32 cellular contexts compared by ENCODE assay signal in genomic region chr9:133870598-133871595, GRCh38.
DNase-seq lines count a peak whose midpoint lies in the region; ATAC-seq, FAIRE-seq and TF ChIP-seq lines count a peak whose summit lies in the region.
"Had no signal": no experiment of that assay in that cellular context is flagged by ENCODE, and none has a peak within 500 bp of the region (broad histone marks: within the 10 kb centered on the region; RNA-seq: fewer than 3 reads in every experiment).

No MANE protein-coding gene starts in this region.

- no peak for TF ChIP-seq RAD21 in SK-N-SH (IDR thresholded peaks at IDR 0.05; ENCODE audit: low read length)

- peak overlapping the region in 5 of 6 donors; percentile 17 to 82 (median 75) for H3K27ac Mint-ChIP-seq in naive B cell
- H3K27ac Mint-ChIP-seq: activated CD4-positive, alpha-beta T cell treated with anti-CD3 and anti-CD28 coated beads, Interleukin-2, amount 10 ng/mL, durations not matched to agents 24 days and 14 days; activated naive CD8-positive, alpha-beta T cell treated with anti-CD3 and anti-CD28 coated beads for 36 hours had no signal

- no peaks in the 10 kb centered on the region for H3K27me3 ChIP-seq in SK-N-SH (ENCODE audit: insufficient read depth)
- no peaks in the 10 kb centered on the region for H3K27me3 ChIP-seq in effector memory CD4-positive, alpha-beta T cell (replicated peaks; ENCODE audit: control insufficient read depth, insufficient read depth, low read length, poor library complexity, severe bottlenecking)
- H3K27me3 ChIP-seq: right lobe of liver, tibial artery had no signal

- TF ChIP-seq EP300 in SK-N-SH (IDR thresholded peaks at IDR 0.05; ENCODE audit: borderline replicate concordance in 1 of 2, low read depth in 1 of 2, low read length in 1 of 2): no peak

- H3K36me3 ChIP-seq in SK-N-SH (replicated peaks in 1 of 2; ENCODE audit: control insufficient read depth in 1 of 2, insufficient read depth in 2 of 2, low read length in 1 of 2) (no peaks in the 10 kb centered on the region), OCI-LY7 (ENCODE audit: insufficient read depth, low read length) (no peaks in the 10 kb centered on the region)
- no peaks in the 10 kb centered on the region for H3K36me3 ChIP-seq in effector memory CD4-positive, alpha-beta T cell (ENCODE audit: control insufficient read depth, insufficient read depth, low read length)
- H3K36me3 ChIP-seq: left ventricle myocardium inferior, prostate gland, right lobe of liver, tibial artery had no signal

- no peak overlapping the region for H3K4me2 ChIP-seq in SK-N-SH
- peak overlapping the region; percentile 30 for H3K4me2 ChIP-seq in OCI-LY7 (ENCODE audit: low read length)

- POLR2A ChIA-PET in SK-N-SH (lab: Yijun Ruan, JAX): no interaction called here
- POLR2A ChIA-PET in OCI-LY7 (lab: Charles Lee): interaction anchor here (0.8 kb wide), 1 partner anchor 103 kb away, joined by 8 read pairs; no protein-coding TSS in a partner anchor

- H2AFZ ChIP-seq in SK-N-SH (ENCODE audit: low read depth) (no peak overlapping the region), OCI-LY7 (ENCODE audit: low read length) (no peak overlapping the region)

- TF ChIP-seq CTCF in SK-N-SH (IDR thresholded peaks at IDR 0.05) (no peak), OCI-LY7 (conservative IDR thresholded peaks at IDR 0.05; ENCODE audit: low read length) (no peak)

- H3K36me3 Mint-ChIP-seq in naive B cell: peaks cover 2 to 4% of the 10 kb centered on the region in 2 donors
- H3K36me3 Mint-ChIP-seq: immature natural killer cell had no signal

- ATAC-seq in SK-N-SH treated with all-trans-retinoic acid at 6 μM for 48 hours (no peak), naive B cell (ENCODE audit: low read depth in 2 of 2) (no peak), left colon (no peak), GM21515 (IDR thresholded peaks at IDR 0.05; ENCODE audit: unreplicated experiment) (no peak)
- ATAC-seq: right lobe of liver had no signal

- H3K9ac ChIP-seq in SK-N-SH: no peak overlapping the region

- 93% methylated on average over 12 of the region's 12 CpGs for WGBS in SK-N-SH (ENCODE audit: low lambda C conversion rate)

- intact Hi-C loops in OCI-LY7 (cut with micrococcal nuclease; ENCODE audit: unreplicated experiment): no loop called here
- intact Hi-C loops in left colon (cut with DNase I, micrococcal nuclease): no loop called here

- H3K9me2 ChIP-seq in SK-N-SH: no peaks in the 10 kb centered on the region
- no peaks in the 10 kb centered on the region for H3K9me2 ChIP-seq in OCI-LY7 (ENCODE audit: insufficient read depth, low read length)

- H3K27ac ChIP-seq in SK-N-SH (ENCODE audit: low read depth in 2 of 2, low read length in 1 of 2): peak overlapping the region; percentile 45 to 98; a peak in 3 of 4 replicates
- H3K27ac ChIP-seq in OCI-LY7 (ENCODE audit: low read depth, low read length, poor library complexity, severe bottlenecking): no peak overlapping the region
- H3K27ac ChIP-seq in effector memory CD4-positive, alpha-beta T cell (ENCODE audit: insufficient read depth, low read length, poor library complexity, severe bottlenecking): no peak overlapping the region
- H3K27ac ChIP-seq: 22Rv1, left ventricle myocardium inferior, prostate gland, tibial artery had no signal

- peak; percentile 79 for FAIRE-seq in urothelium cell line (lab: Jason Lieb, UNC)
- FAIRE-seq: colon had no signal

- peak overlapping the region in 5 of 8 donors; percentile 32 to 82 (median 72) for H3K4me3 Mint-ChIP-seq in naive B cell
- H3K4me3 Mint-ChIP-seq: activated CD4-positive, alpha-beta T cell treated with anti-CD3 and anti-CD28 coated beads, Interleukin-2, amount 10 ng/mL, durations not matched to agents 24 days and 14 days; activated naive CD8-positive, alpha-beta T cell treated with anti-CD3 and anti-CD28 coated beads for 36 hours; immature natural killer cell had no signal

- H3F3A ChIP-seq in SK-N-SH (replicated peaks; ENCODE audit: insufficient read depth): peaks cover 30% of the 10 kb centered on the region

- H3K4me1 Mint-ChIP-seq in naive B cell: peaks cover 41 to 88% (median 56%) of the 10 kb centered on the region in 3 donors

- H3K9me3 Mint-ChIP-seq in naive B cell: peaks cover 0 to 4% (median 1%) of the 10 kb centered on the region in 7 donors
- H3K9me3 Mint-ChIP-seq: activated CD4-positive, alpha-beta T cell treated with anti-CD3 and anti-CD28 coated beads, Interleukin-2, amount 10 ng/mL, durations not matched to agents 24 days and 14 days; activated naive CD8-positive, alpha-beta T cell treated with anti-CD3 and anti-CD28 coated beads for 36 hours had no signal

- H3K79me2 ChIP-seq in SK-N-SH (ENCODE audit: insufficient read depth): peaks cover 87% of the 10 kb centered on the region
- no peaks in the 10 kb centered on the region for H3K79me2 ChIP-seq in OCI-LY7 (ENCODE audit: insufficient read depth, low read depth, low read length)

- DNase-seq in SK-N-SH: no peak
- DNase-seq in OCI-LY7 (ENCODE audit: low spot score): no peak
- no peak for DNase-seq in naive B cell
- DNase-seq in urothelium cell line (ENCODE audit: low spot score): no peak
- no peak for DNase-seq in left colon
- no peak for DNase-seq in effector memory CD4-positive, alpha-beta T cell
- DNase-seq: activated CD4-positive, alpha-beta T cell treated with anti-CD3 and anti-CD28 coated beads, Interleukin-2, amount 10 ng/mL, durations not matched to agents 24 days and 14 days; activated effector memory CD4-positive, alpha-beta T cell treated with anti-CD3 and anti-CD28 coated beads, Interleukin-2, amount 50 U/mL, for 16 hours; activated naive CD8-positive, alpha-beta T cell treated with anti-CD3 and anti-CD28 coated beads for 36 hours; activated T-cell treated with anti-CD3 and anti-CD28 coated beads, Interleukin-2, amount 50 U/mL, for 1 hour; anterior cingulate cortex; Calu3; DMS79; effector CD8-positive, alpha-beta T cell; GDM1; GOT3; immature natural killer cell; left ventricle myocardium inferior; mesendoderm; NCI-H1092; NCI-H187 treated with DMSO at 0.1 percent for 48 hours; NCI-H526 treated with DMSO at 0.1 percent for 48 hours; nucleus accumbens; right lobe of liver; SHP77; stimulated activated CD8-positive, alpha-beta memory T cell treated with anti-CD3 and anti-CD28 coated beads, Interleukin-4, amount 100 ng/mL, for 48 hours; tibial artery had no signal

- H3K4me3 ChIP-seq in SK-N-SH (ENCODE audit: low read depth in 2 of 2, low read length in 1 of 2) (no peak overlapping the region), OCI-LY7 (ENCODE audit: low read depth, low read length, poor library complexity, severe bottlenecking) (peak overlapping the region; percentile 8)
- H3K4me3 ChIP-seq in effector memory CD4-positive, alpha-beta T cell (ENCODE audit: insufficient read depth, low read depth, low read length, poor library complexity, severe bottlenecking): no peak overlapping the region
- H3K4me3 ChIP-seq: left ventricle myocardium inferior, prostate gland, right lobe of liver, tibial artery had no signal

- H3K4me1 ChIP-seq in SK-N-SH (ENCODE audit: control insufficient read depth in 1 of 2, insufficient read depth in 2 of 2, low read depth in 1 of 2, low read length in 1 of 2): peaks cover 26 to 85% of the 10 kb centered on the region in 2 experiments
- H3K4me1 ChIP-seq in OCI-LY7 (ENCODE audit: insufficient read depth, low read length, poor library complexity, severe bottlenecking): peaks cover 9% of the 10 kb centered on the region
- peaks cover 3% of the 10 kb centered on the region for H3K4me1 ChIP-seq in effector memory CD4-positive, alpha-beta T cell (ENCODE audit: control insufficient read depth, insufficient read depth, low read length, poor library complexity, severe bottlenecking)

- H4K20me1 ChIP-seq in SK-N-SH (ENCODE audit: insufficient read depth): peaks cover 13% of the 10 kb centered on the region; the same call in 1 of the 2 replicates
- H4K20me1 ChIP-seq in OCI-LY7 (ENCODE audit: insufficient read depth, low read length): no peaks in the 10 kb centered on the region

- H3K27me3 Mint-ChIP-seq in naive B cell: no peaks in the 10 kb centered on the region

- CTCF ChIA-PET in SK-N-SH (lab: Yijun Ruan, JAX): interaction anchor here (0.7 to 4.2 kb wide), 8 partner anchors 21 to 128 kb away, joined by 3 to 24 read pairs (median 4); no protein-coding TSS in a partner anchor
- CTCF ChIA-PET in OCI-LY7 (lab: Charles Lee; ENCODE audit: unreplicated experiment): no interaction called here

- BruUV-seq in OCI-LY7 (replicated peaks; lab: Mats Ljungman, UMichigan): no TSS peak

- H3K9me3 ChIP-seq in SK-N-SH (no peaks in the 10 kb centered on the region), OCI-LY7 (ENCODE audit: low read length) (peaks cover under 1% of the 10 kb centered on the region; the same call in 1 of the 2 replicates)
- no peaks in the 10 kb centered on the region for H3K9me3 ChIP-seq in effector memory CD4-positive, alpha-beta T cell (ENCODE audit: control insufficient read depth, low read length)
- H3K9me3 ChIP-seq: prostate gland, right lobe of liver had no signal

TF ChIP-seq in SK-N-SH, 30 proteins besides CTCF, POLR2A, EP300 and RAD21 (continues in another document):
- TF ChIP-seq ELF1 (IDR thresholded peaks at IDR 0.05): no peak
- TF ChIP-seq FOXM1 (IDR thresholded peaks at IDR 0.05; ENCODE audit: low read depth): no peak
- TF ChIP-seq IRF3 (IDR thresholded peaks at IDR 0.05; ENCODE audit: low read depth, low read length): no peak
- TF ChIP-seq EZH2phosphoT487 (IDR thresholded peaks at IDR 0.05; ENCODE audit: borderline replicate concordance, low read depth): no peak

TF ChIP-seq in SK-N-SH treated with all-trans-retinoic acid at 6 μM for 48 hours, 23 proteins besides CTCF, POLR2A, EP300 and RAD21 (continues in another document):
- TF ChIP-seq POU6F1 (CRISPR knock-in tag; IDR thresholded peaks at IDR 0.05; ENCODE audit: borderline replicate concordance, low read depth): no peak
- TF ChIP-seq ZC3H10 (CRISPR knock-in tag; IDR thresholded peaks at IDR 0.05): no peak

Comparison
In these comparisons a context has a peak if more than half of its experiments do, and no peak if none do; other contexts are left out.
1. H3K27ac ChIP-seq: peak in SK-N-SH (2 of 2); none in OCI-LY7 (single experiment) and effector memory CD4-positive, alpha-beta T cell (single experiment).